19 cellular contexts compared by ENCODE assay signal in the genomic region with DNA sequence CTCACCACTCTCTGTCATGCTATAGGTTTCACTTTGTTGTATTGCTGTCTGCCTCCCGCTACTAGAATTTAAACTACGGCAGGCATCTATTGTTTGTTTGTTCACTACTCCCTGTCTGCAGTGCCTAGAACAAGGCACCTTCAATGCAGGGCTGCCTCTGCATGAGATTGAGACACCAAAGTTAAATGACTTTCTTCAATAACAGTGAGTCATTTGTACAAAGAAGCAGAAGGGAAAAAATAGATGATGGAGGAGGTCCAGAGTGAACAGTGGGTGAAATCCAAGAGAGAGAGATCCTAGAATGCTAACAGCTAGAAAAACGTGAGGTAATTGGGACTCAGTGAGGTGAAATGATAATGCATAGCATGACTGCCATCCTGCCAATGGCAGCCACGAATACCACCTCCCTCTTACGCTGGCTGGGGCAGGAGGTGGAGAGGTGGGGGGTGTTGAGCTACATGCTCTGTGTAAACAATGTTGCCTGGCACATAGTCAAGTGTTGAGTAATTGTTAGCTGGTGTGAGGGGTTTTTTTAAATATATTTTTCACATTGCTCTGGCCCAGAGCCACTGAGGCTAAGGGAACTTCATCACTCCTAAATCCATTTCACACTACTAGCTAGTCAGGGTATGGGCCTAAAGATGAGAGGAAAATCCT.
A peak's percentile ranks its signal among the peaks of the same experiment; 100 is the strongest.
DNase-seq lines count a peak whose midpoint lies in the region; ATAC-seq and TF ChIP-seq lines count a peak whose summit lies in the region.
"Had no signal": no experiment of that assay in that cellular context is flagged by ENCODE, and none has a peak within 500 bp of the region (broad histone marks: within the 10 kb centered on the region; RNA-seq: fewer than 3 reads in every experiment).

No MANE protein-coding gene starts in this region.

- no peak overlapping the region for H3K4me3 Mint-ChIP-seq in MCF 10A (ENCODE audit: unreplicated experiment)
- no peak overlapping the region for H3K4me3 Mint-ChIP-seq in activated T-cell treated with anti-CD3 and anti-CD28 coated beads, Interleukin-2, amount 50 U/mL, for 72 hours
- H3K4me3 Mint-ChIP-seq: brain, neural progenitor cell had no signal

- 18 to 22% methylated on average over 5 of the region's 5 CpGs for WGBS in gastroesophageal sphincter (ENCODE audit: low coverage in 1 of 2), 2 donors
- 51 to 59% methylated on average over 5 of the region's 5 CpGs for WGBS in thyroid gland, 2 donors

- H3K4me1 ChIP-seq in breast epithelium (no peaks in the 10 kb centered on the region), adipocyte (ENCODE audit: control insufficient read depth, insufficient read depth, low read length) (peaks cover 50% of the 10 kb centered on the region), gastroesophageal sphincter (peaks cover 5 to 45% (median 7%) of the 10 kb centered on the region in 3 donors), thyroid gland (peaks cover 0 to 18% of the 10 kb centered on the region in 2 donors)
- H3K4me1 ChIP-seq: neural progenitor cell, SJSA1 had no signal

- H3K27ac Mint-ChIP-seq in MCF 10A (ENCODE audit: low read depth, unreplicated experiment), result no peak overlapping the region
- H3K27ac Mint-ChIP-seq in activated T-cell treated with anti-CD3 and anti-CD28 coated beads, Interleukin-2, amount 50 U/mL, for 72 hours, result no peak overlapping the region
- H3K27ac Mint-ChIP-seq: brain, neural progenitor cell had no signal

- H3K9ac ChIP-seq in adipocyte (ENCODE audit: low read length), result peak overlapping the region; percentile 23
- H3K9ac ChIP-seq: neural progenitor cell had no signal

- TF ChIP-seq EP300 in gastroesophageal sphincter (IDR thresholded peaks at IDR 0.05), result no peak

- peak; percentile 59 for DNase-seq in MCF 10A (ENCODE audit: unreplicated experiment)
- no peak for DNase-seq in breast epithelium (ENCODE audit: low spot score in 2 of 2)
- no peak for DNase-seq in adipocyte (ENCODE audit: low read depth)
- peak; percentile 6 to 11 for DNase-seq in thyroid gland
- DNase-seq in SW480 (ENCODE audit: low spot score), result no peak
- DNase-seq in activated T-cell treated with anti-CD3 and anti-CD28 coated beads, Interleukin-2, amount 50 U/mL, for 72 hours, result no peak
- no peak for DNase-seq in WERI-Rb-1
- DNase-seq: activated naive CD4-positive, alpha-beta T cell; effector CD8-positive, alpha-beta T cell; H7; hippocampal formation; retina; stimulated activated CD4-positive, alpha-beta T cell treated with anti-CD3 and anti-CD28 coated beads, Interleukin-1b, Interleukin-23, amount 100 ng/mL, for 48 hours; T-helper 9 cell had no signal

- intact Hi-C loops in MCF 10A (cut with micrococcal nuclease), result no loop called here
- intact Hi-C loops in breast epithelium (cut with DNase I; ENCODE audit: low total_unique reads), result no loop called here
- intact Hi-C loops in thyroid gland (cut with DNase I), result no loop called here

- H3K27me3 Mint-ChIP-seq in MCF 10A (ENCODE audit: insufficient read depth, unreplicated experiment), result no peaks in the 10 kb centered on the region
- no peaks in the 10 kb centered on the region for H3K27me3 Mint-ChIP-seq in activated T-cell treated with anti-CD3 and anti-CD28 coated beads, Interleukin-2, amount 50 U/mL, for 72 hours (ENCODE audit: low read depth)
- H3K27me3 Mint-ChIP-seq: brain had no signal

- H3K9me3 Mint-ChIP-seq in MCF 10A (ENCODE audit: unreplicated experiment), result no peaks in the 10 kb centered on the region
- H3K9me3 Mint-ChIP-seq in activated T-cell treated with anti-CD3 and anti-CD28 coated beads, Interleukin-2, amount 50 U/mL, for 72 hours, result peaks cover 0 to 1% of the 10 kb centered on the region in 2 donors
- H3K9me3 Mint-ChIP-seq: neural progenitor cell had no signal

- H3K27ac ChIP-seq in breast epithelium, result peak overlapping the region in 1 of 2 donors; percentile 72
- peak overlapping the region in 3 of 4 donors; percentile 38 to 62 (median 38) for H3K27ac ChIP-seq in gastroesophageal sphincter
- no peak overlapping the region for H3K27ac ChIP-seq in thyroid gland
- H3K27ac ChIP-seq in WERI-Rb-1, result no peak overlapping the region
- H3K27ac ChIP-seq: HL-60, neural progenitor cell, SJSA1 had no signal

- no peaks in the 10 kb centered on the region for H3K36me3 Mint-ChIP-seq in MCF 10A (ENCODE audit: insufficient read depth, unreplicated experiment)
- no peaks in the 10 kb centered on the region for H3K36me3 Mint-ChIP-seq in activated T-cell treated with anti-CD3 and anti-CD28 coated beads, Interleukin-2, amount 50 U/mL, for 72 hours (ENCODE audit: insufficient read depth in 2 of 2)
- H3K36me3 Mint-ChIP-seq: brain, neural progenitor cell had no signal

- no TSS peak for BruUV-seq in MCF 10A (replicated peaks; lab: Mats Ljungman, UMichigan)

- CTCF ChIA-PET in MCF 10A (lab: Yijun Ruan, JAX), result interaction anchor here (0.7 kb wide), 1 partner anchor 41 kb away, joined by 3 read pairs; no protein-coding TSS in a partner anchor

- H3K9me3 ChIP-seq in breast epithelium (no peaks in the 10 kb centered on the region), adipocyte (ENCODE audit: control insufficient read depth, low read length) (no peaks in the 10 kb centered on the region), gastroesophageal sphincter (no peaks in the 10 kb centered on the region), thyroid gland (no peaks in the 10 kb centered on the region), WERI-Rb-1 (ENCODE audit: severe bottlenecking) (no peaks in the 10 kb centered on the region)
- H3K9me3 ChIP-seq: SJSA1 had no signal

- POLR2A ChIA-PET in MCF 10A (lab: Yijun Ruan, JAX), result no interaction called here

- H3K4me1 Mint-ChIP-seq in MCF 10A (ENCODE audit: insufficient read depth, unreplicated experiment), result peaks cover 4% of the 10 kb centered on the region
- H3K4me1 Mint-ChIP-seq in activated T-cell treated with anti-CD3 and anti-CD28 coated beads, Interleukin-2, amount 50 U/mL, for 72 hours (ENCODE audit: low read depth), result no peaks in the 10 kb centered on the region
- H3K4me1 Mint-ChIP-seq: brain, neural progenitor cell had no signal

- TF ChIP-seq POLR2A in breast epithelium (IDR thresholded peaks at IDR 0.05), result no peak
- no peak for TF ChIP-seq POLR2A in gastroesophageal sphincter (IDR thresholded peaks at IDR 0.05)
- TF ChIP-seq POLR2A in thyroid gland (IDR thresholded peaks at IDR 0.05), result no peak

- peak; percentile 75 for ATAC-seq in gastroesophageal sphincter
- ATAC-seq in activated T-cell treated with anti-CD3 and anti-CD28 coated beads, Interleukin-2, amount 50 U/mL, for 72 hours (replicated peaks in 1 of 2), result no peak

- no peaks in the 10 kb centered on the region for H3K36me3 ChIP-seq in breast epithelium
- no peaks in the 10 kb centered on the region for H3K36me3 ChIP-seq in adipocyte (ENCODE audit: control insufficient read depth, insufficient read depth, low read length, severe bottlenecking)
- H3K36me3 ChIP-seq in gastroesophageal sphincter, result no peaks in the 10 kb centered on the region
- no peaks in the 10 kb centered on the region for H3K36me3 ChIP-seq in thyroid gland
- no peaks in the 10 kb centered on the region for H3K36me3 ChIP-seq in WERI-Rb-1
- H3K36me3 ChIP-seq: neural progenitor cell, SJSA1 had no signal

- TF ChIP-seq CTCF in MCF 10A (IDR thresholded peaks at IDR 0.05; ENCODE audit: unreplicated experiment) (no peak), breast epithelium (IDR thresholded peaks at IDR 0.05) (no peak), gastroesophageal sphincter (IDR thresholded peaks at IDR 0.05) (no peak), thyroid gland (IDR thresholded peaks at IDR 0.05) (no peak), WERI-Rb-1 (IDR thresholded peaks at IDR 0.05; ENCODE audit: low read depth, low read length) (no peak)

- no peak overlapping the region for H3K4me3 ChIP-seq in breast epithelium
- H3K4me3 ChIP-seq in adipocyte (ENCODE audit: low read length), result peak overlapping the region; percentile 37
- no peak overlapping the region for H3K4me3 ChIP-seq in gastroesophageal sphincter
- H3K4me3 ChIP-seq in thyroid gland (replicated peaks in 1 of 3), result no peak overlapping the region
- no peak overlapping the region for H3K4me3 ChIP-seq in WERI-Rb-1 (ENCODE audit: low read depth, low read length)
- H3K4me3 ChIP-seq: neural progenitor cell, SJSA1 had no signal

- H3K27me3 ChIP-seq in breast epithelium (no peaks in the 10 kb centered on the region), adipocyte (replicated peaks; ENCODE audit: control insufficient read depth, insufficient read depth, low read length) (no peaks in the 10 kb centered on the region), gastroesophageal sphincter (no peaks in the 10 kb centered on the region), thyroid gland (no peaks in the 10 kb centered on the region), WERI-Rb-1 (ENCODE audit: insufficient read depth, low read depth, severe bottlenecking) (no peaks in the 10 kb centered on the region)
- H3K27me3 ChIP-seq: neural progenitor cell, SJSA1 had no signal

Comparison
In these comparisons a context has a peak if more than half of its experiments do, and no peak if none do; other contexts are left out.
1. DNase-seq: peak in MCF 10A (single experiment) and thyroid gland (2 of 2); none in breast epithelium (0 of 2), adipocyte (single experiment), SW480 (single experiment), activated T-cell treated with anti-CD3 and anti-CD28 coated beads, Interleukin-2, amount 50 U/mL, for 72 hours (0 of 2) and WERI-Rb-1 (single experiment).
2. H3K27ac ChIP-seq: peak in gastroesophageal sphincter (3 of 4); none in thyroid gland (0 of 3) and WERI-Rb-1 (single experiment).